In genomic region chr1:161225178-161225533, GRCh38 we compare ENCODE assay signal across 9 cellular contexts. TPM values are rescaled to one million over a fixed set of nuclear protein-coding genes. Genes with fewer than 3 reads are reported as not detected.
A peak's percentile ranks its signal among the peaks of the same experiment; 100 is the strongest.
DNase-seq lines count a peak whose midpoint lies in the region; ATAC-seq and TF ChIP-seq lines count a peak whose summit lies in the region.
"Had no signal": no experiment of that assay in that cellular context is flagged by ENCODE, and none has a peak within 500 bp of the region (broad histone marks: within the 10 kb centered on the region; RNA-seq: fewer than 3 reads in every experiment).

No MANE protein-coding gene starts in this region.

- peak overlapping the region; percentile 10; the same call in 1 of the 2 replicates for H3K4me3 ChIP-seq in ACC112 (ENCODE audit: low read depth, low read length)
- H3K4me3 ChIP-seq in HL-60 (replicated peaks; ENCODE audit: insufficient read depth, low read length), result no peak overlapping the region

- H3K27me3 ChIP-seq in ACC112 (ENCODE audit: insufficient read depth, low read length), result no peaks in the 10 kb centered on the region
- H3K27me3 ChIP-seq in HL-60 (ENCODE audit: insufficient read depth, poor library complexity, severe bottlenecking), result no peaks in the 10 kb centered on the region

- H2AFZ ChIP-seq in ACC112 (ENCODE audit: low read length, unreplicated experiment), result peak overlapping the region; percentile 76

- peaks cover 3% of the 10 kb centered on the region for H3K79me2 ChIP-seq in ACC112 (ENCODE audit: control insufficient read depth, insufficient read depth, low read length, unreplicated experiment)

- H3K4me1 ChIP-seq in ACC112 (ENCODE audit: control insufficient read depth, insufficient read depth, low read length, unreplicated experiment), result peaks cover 17% of the 10 kb centered on the region

- no peak for DNase-seq in HL-60 (ENCODE audit: low read depth in 1 of 2, low spot score in 1 of 2)
- DNase-seq in natural killer cell treated with Interleukin-12 subunit alpha and Interleukin-12 subunit beta and Interleukin-15 and Interleukin-18, amount 100 ng/mL, for 72 hours (ENCODE audit: low spot score), result no peak
- DNase-seq in NCI-H2196 treated with DMSO at 0.1 percent for 48 hours (lab: John Stamatoyannopoulos, UW; ENCODE audit: unreplicated experiment), result no peak
- no peak for DNase-seq in GM19238 (ENCODE audit: insufficient read length, low spot score)
- no peak for DNase-seq in amygdala (lab: John Stamatoyannopoulos, UW)

- H3K36me3 Mint-ChIP-seq in brain, result peaks cover 15% of the 10 kb centered on the region
- H3K36me3 Mint-ChIP-seq in natural killer cell treated with Interleukin-12 subunit alpha and Interleukin-12 subunit beta and Interleukin-15 and Interleukin-18, amount 100 ng/mL, for 72 hours, result peaks cover 5% of the 10 kb centered on the region

- H3K27me3 Mint-ChIP-seq in brain, result peaks cover 9% of the 10 kb centered on the region
- no peaks in the 10 kb centered on the region for H3K27me3 Mint-ChIP-seq in natural killer cell treated with Interleukin-12 subunit alpha and Interleukin-12 subunit beta and Interleukin-15 and Interleukin-18, amount 100 ng/mL, for 72 hours

- peak overlapping the region; percentile 89 to 100 (median 99) for H3K27ac Mint-ChIP-seq in brain
- peak overlapping the region; percentile 92 to 95 for H3K27ac Mint-ChIP-seq in natural killer cell treated with Interleukin-12 subunit alpha and Interleukin-12 subunit beta and Interleukin-15 and Interleukin-18, amount 100 ng/mL, for 72 hours

- H3K4me1 Mint-ChIP-seq in brain, result peaks cover 33% of the 10 kb centered on the region
- H3K4me1 Mint-ChIP-seq in natural killer cell treated with Interleukin-12 subunit alpha and Interleukin-12 subunit beta and Interleukin-15 and Interleukin-18, amount 100 ng/mL, for 72 hours (ENCODE audit: low read depth in 2 of 2), result peaks cover 39 to 46% of the 10 kb centered on the region in 2 donors

- H3K27ac ChIP-seq in ACC112 (ENCODE audit: low read depth, low read length) (peak overlapping the region; percentile 36; the same call in 1 of the 2 replicates), HL-60 (replicated peaks) (peak overlapping the region; percentile 24)

- H3K9me3 Mint-ChIP-seq in brain, result no peaks in the 10 kb centered on the region
- H3K9me3 Mint-ChIP-seq in natural killer cell treated with Interleukin-12 subunit alpha and Interleukin-12 subunit beta and Interleukin-15 and Interleukin-18, amount 100 ng/mL, for 72 hours, result no peaks in the 10 kb centered on the region

- no peaks in the 10 kb centered on the region for H3K36me3 ChIP-seq in ACC112 (ENCODE audit: insufficient read depth, low read length)

- TF ChIP-seq CTCF in HL-60 (IDR thresholded peaks at IDR 0.05; ENCODE audit: insufficient read depth, low read length), result no peak
- no peak for TF ChIP-seq CTCF in brain (conservative IDR thresholded peaks at IDR 0.05)

- ATAC-seq in natural killer cell treated with Interleukin-12 subunit alpha and Interleukin-12 subunit beta and Interleukin-15 and Interleukin-18, amount 100 ng/mL, for 72 hours, result peak; percentile 0 to 1
- ATAC-seq in HG02759 (IDR thresholded peaks at IDR 0.05; ENCODE audit: unreplicated experiment), result no peak

- H3K4me3 Mint-ChIP-seq in brain, result peak overlapping the region in 4 of 5 experiments; percentile 97 to 100 (median 99)
- H3K4me3 Mint-ChIP-seq in natural killer cell treated with Interleukin-12 subunit alpha and Interleukin-12 subunit beta and Interleukin-15 and Interleukin-18, amount 100 ng/mL, for 72 hours, result peak overlapping the region; percentile 99

RNA-seq across cellular contexts. Expression of gene TOMM40L, which starts 0.7 kb away (rescaled TPM):
- polyA plus RNA-seq in brain (ENCODE audit: insufficient read depth, low read depth, low replicate concordance), result 16.1 TPM
- 10 to 100 TPM; 25.9 to 27.8 TPM for total RNA-seq in natural killer cell treated with Interleukin-12 subunit alpha and Interleukin-12 subunit beta and Interleukin-15 and Interleukin-18, amount 100 ng/mL, for 72 hours

RNA-seq across cellular contexts. Expression of gene APOA2, which starts 1.7 kb away (rescaled TPM):
- not detected for polyA plus RNA-seq in brain (ENCODE audit: insufficient read depth, low read depth, low replicate concordance)
- total RNA-seq in natural killer cell treated with Interleukin-12 subunit alpha and Interleukin-12 subunit beta and Interleukin-15 and Interleukin-18, amount 100 ng/mL, for 72 hours, result not detected
- total RNA-seq: Daoy had no signal

RNA-seq across cellular contexts. Expression of gene FCER1G, which starts 10.1 kb away (rescaled TPM):
- polyA plus RNA-seq in brain (ENCODE audit: insufficient read depth, low read depth, low replicate concordance), result 38.4 TPM
- 100 to 1,000 TPM; 111 to 583 TPM for total RNA-seq in natural killer cell treated with Interleukin-12 subunit alpha and Interleukin-12 subunit beta and Interleukin-15 and Interleukin-18, amount 100 ng/mL, for 72 hours

RNA-seq across cellular contexts. Expression of gene NR1I3, which starts 12.8 kb away (rescaled TPM):
- not detected for polyA plus RNA-seq in brain (ENCODE audit: insufficient read depth, low read depth, low replicate concordance)
- total RNA-seq in natural killer cell treated with Interleukin-12 subunit alpha and Interleukin-12 subunit beta and Interleukin-15 and Interleukin-18, amount 100 ng/mL, for 72 hours, result not detected
- total RNA-seq: Daoy had no signal

RNA-seq across cellular contexts. Expression of gene NDUFS2, which starts 23.0 kb away (rescaled TPM):
- 77.1 TPM for polyA plus RNA-seq in brain (ENCODE audit: insufficient read depth, low read depth, low replicate concordance)
- total RNA-seq in natural killer cell treated with Interleukin-12 subunit alpha and Interleukin-12 subunit beta and Interleukin-15 and Interleukin-18, amount 100 ng/mL, for 72 hours, result 10 to 100 TPM; 86.2 to 87.8 TPM
